9 cellular contexts compared by ENCODE assay signal in the genomic region with DNA sequence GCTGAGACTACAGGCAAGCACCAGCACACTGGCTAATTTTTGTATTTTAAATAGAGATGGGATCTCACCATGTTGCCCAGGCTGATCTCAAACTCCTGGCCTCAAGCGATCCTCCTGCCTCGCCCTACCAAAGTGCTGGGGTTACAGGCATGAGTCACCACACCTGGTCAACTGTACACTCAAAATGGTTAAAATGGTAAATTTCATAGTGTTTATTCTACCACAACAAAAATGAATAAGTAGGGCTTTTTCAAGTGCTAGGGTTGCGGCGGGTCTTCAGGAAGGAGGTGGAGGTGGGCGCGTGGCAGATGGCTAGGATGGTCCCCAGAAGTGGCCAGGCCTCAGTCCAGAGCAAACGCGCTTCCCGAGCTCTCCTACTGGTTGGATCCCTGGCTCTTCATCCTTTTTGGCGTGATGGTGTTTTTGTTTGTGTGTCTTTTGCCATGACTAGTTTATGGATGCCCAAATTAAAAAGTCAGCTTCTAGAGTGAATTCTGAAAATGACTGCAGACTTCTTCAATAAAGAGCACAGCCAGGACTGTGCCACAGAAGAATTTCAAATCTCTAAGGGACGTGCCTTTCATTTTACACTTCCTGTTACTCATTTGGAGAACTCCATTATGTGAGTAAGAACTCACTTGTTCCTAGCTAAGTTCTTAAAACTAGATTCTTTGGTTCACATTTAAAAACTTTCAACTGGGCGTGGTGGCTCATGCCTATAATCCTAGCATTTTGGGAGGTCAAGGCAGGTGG.
A peak's percentile ranks its signal among the peaks of the same experiment; 100 is the strongest.
DNase-seq lines count a peak whose midpoint lies in the region; ATAC-seq and TF ChIP-seq lines count a peak whose summit lies in the region.
"Had no signal": no experiment of that assay in that cellular context is flagged by ENCODE, and none has a peak within 500 bp of the region (broad histone marks: within the 10 kb centered on the region; RNA-seq: fewer than 3 reads in every experiment).

No MANE protein-coding gene starts in this region.

- H3K27ac ChIP-seq in suprapubic skin, result no peak overlapping the region
- H3K27ac ChIP-seq: body of pancreas, SK-N-MC had no signal

- peaks cover 1% of the 10 kb centered on the region for H3K9me3 ChIP-seq in suprapubic skin

- peaks cover 2% of the 10 kb centered on the region for H3K27me3 ChIP-seq in suprapubic skin
- H3K27me3 ChIP-seq: body of pancreas had no signal

- H3K36me3 ChIP-seq in suprapubic skin, result no peaks in the 10 kb centered on the region

- H3K4me3 Mint-ChIP-seq in dendritic cell treated with granulocyte-macrophage colony-stimulating factor and Interleukin-4, amounts not matched to agents 40 ng/mL and 50 ng/mL, for 4 days, result no peak overlapping the region

- TF ChIP-seq EP300 in suprapubic skin (IDR thresholded peaks at IDR 0.05), result no peak

- WGBS in lower leg skin, 2 donors, result 84% methylated on average over 12 of the region's 12 CpGs
- WGBS in suprapubic skin, result 89% methylated on average over 12 of the region's 12 CpGs

- peak overlapping the region; percentile 37 for H3K27ac Mint-ChIP-seq in dendritic cell treated with granulocyte-macrophage colony-stimulating factor and Interleukin-4, amounts not matched to agents 40 ng/mL and 50 ng/mL, for 4 days

- ATAC-seq in GM18868 (IDR thresholded peaks at IDR 0.05; ENCODE audit: unreplicated experiment), result peak; percentile 98
- ATAC-seq in GM21528 (IDR thresholded peaks at IDR 0.05; ENCODE audit: low FRiP score, unreplicated experiment), result peak; percentile 88
- peak; percentile 81 for ATAC-seq in HG03159 (IDR thresholded peaks at IDR 0.05; ENCODE audit: unreplicated experiment)
- ATAC-seq: body of pancreas had no signal

- H3K36me3 Mint-ChIP-seq in dendritic cell treated with granulocyte-macrophage colony-stimulating factor and Interleukin-4, amounts not matched to agents 40 ng/mL and 50 ng/mL, for 4 days (ENCODE audit: low read depth), result no peaks in the 10 kb centered on the region

- TF ChIP-seq POLR2A in lower leg skin (IDR thresholded peaks at IDR 0.05), result no peak
- no peak for TF ChIP-seq POLR2A in suprapubic skin (IDR thresholded peaks at IDR 0.05)

- H3K27me3 Mint-ChIP-seq in dendritic cell treated with granulocyte-macrophage colony-stimulating factor and Interleukin-4, amounts not matched to agents 40 ng/mL and 50 ng/mL, for 4 days, result peaks cover 37% of the 10 kb centered on the region

- intact Hi-C loops in dendritic cell treated with granulocyte-macrophage colony-stimulating factor and Interleukin-4, amounts not matched to agents 40 ng/mL and 50 ng/mL, for 4 days (cut with micrococcal nuclease), result no loop called here
- intact Hi-C loops in lower leg skin (cut with DNase I; ENCODE audit: low total_unique reads), result no loop called here

- TF ChIP-seq CTCF in lower leg skin (IDR thresholded peaks at IDR 0.05) (no peak), suprapubic skin (IDR thresholded peaks at IDR 0.05) (no peak)

- DNase-seq in lower leg skin (ENCODE audit: low spot score in 2 of 2) (no peak), suprapubic skin (ENCODE audit: low spot score in 2 of 2) (no peak), NCI-H774 (lab: John Stamatoyannopoulos, UW) (no peak)
- DNase-seq: body of pancreas had no signal

- peaks cover 12% of the 10 kb centered on the region for H3K9me3 Mint-ChIP-seq in dendritic cell treated with granulocyte-macrophage colony-stimulating factor and Interleukin-4, amounts not matched to agents 40 ng/mL and 50 ng/mL, for 4 days

- H3K4me3 ChIP-seq in lower leg skin (ENCODE audit: low read depth, poor library complexity, severe bottlenecking) (no peak overlapping the region), suprapubic skin (no peak overlapping the region)
- H3K4me3 ChIP-seq: body of pancreas, SK-N-MC had no signal

- peaks cover 7% of the 10 kb centered on the region for H3K4me1 Mint-ChIP-seq in dendritic cell treated with granulocyte-macrophage colony-stimulating factor and Interleukin-4, amounts not matched to agents 40 ng/mL and 50 ng/mL, for 4 days (ENCODE audit: low read depth)

- H3K4me1 ChIP-seq in suprapubic skin, result no peaks in the 10 kb centered on the region
- H3K4me1 ChIP-seq: body of pancreas had no signal
